ENCODE assay signal across 33 cellular contexts in genomic region chr12:76628745-76629144, GRCh38.
"Had no signal": no experiment of that assay in that cellular context is flagged by ENCODE, and none has a peak within 500 bp of the region (broad histone marks: within the 10 kb centered on the region; RNA-seq: fewer than 3 reads in every experiment).

No MANE protein-coding gene starts in this region.

- H3K27ac ChIP-seq: adrenal gland, ascending aorta, brain microvascular endothelial cell, esophagus squamous epithelium, gastroesophageal sphincter, neural progenitor cell, parathyroid adenoma, psoas muscle, sigmoid colon, thyroid gland, upper lobe of left lung, vagina had no signal

- H3K27me3 ChIP-seq: adrenal gland, ascending aorta, brain microvascular endothelial cell, esophagus squamous epithelium, gastroesophageal sphincter, neural progenitor cell, sigmoid colon, thyroid gland, upper lobe of left lung, vagina had no signal

- H3K36me3 ChIP-seq: adrenal gland, ascending aorta, brain microvascular endothelial cell, esophagus squamous epithelium, gastroesophageal sphincter, neural progenitor cell, sigmoid colon, thyroid gland, upper lobe of left lung, vagina had no signal

- DNase-seq: activated CD4-positive, alpha-beta T cell treated with anti-CD3 and anti-CD28 coated beads for 36 hours; activated CD4-positive, CD25-positive, alpha-beta regulatory T cell; activated CD8-positive, alpha-beta memory T cell treated with anti-CD3 and anti-CD28 coated beads, Interleukin-2, amount 10 ng/mL, durations not matched to agents 7 days and 5 days; activated CD8-positive, alpha-beta T cell treated with anti-CD3 and anti-CD28 coated beads, Interleukin-2, amount 10 ng/mL, durations not matched to agents 7 days and 5 days; activated T-cell treated with anti-CD3 and anti-CD28 coated beads, Interleukin-2, amount 50 U/mL, for 48 hours; adrenal gland; brain microvascular endothelial cell; caudate nucleus; esophagus squamous epithelium; head of caudate nucleus; hippocampal formation; kidney; left colon; midbrain; natural killer cell; occipital lobe; psoas muscle; sigmoid colon; stimulated activated CD4-positive, alpha-beta T cell treated with anti-CD3 and anti-CD28 coated beads, Interleukin-1b, Interleukin-23, amount 100 ng/mL, for 48 hours; stimulated activated CD4-positive, alpha-beta T cell treated with anti-CD3 and anti-CD28 coated beads, Interleukin-4, amount 100 ng/mL, for 4 hours; stimulated activated CD8-positive, alpha-beta memory T cell treated with anti-CD3 and anti-CD28 coated beads, Interleukin-4, amount 100 ng/mL, for 48 hours; stimulated activated naive CD8-positive, alpha-beta T cell treated with anti-CD3 and anti-CD28 coated beads, Interleukin-15, amount 100 ng/mL, for 72 hours; substantia nigra; T-helper 17 cell; T1000; thyroid gland; upper lobe of left lung had no signal

- H3K4me3 ChIP-seq: adrenal gland, ascending aorta, esophagus squamous epithelium, gastroesophageal sphincter, neural progenitor cell, psoas muscle, sigmoid colon, smooth muscle cell, thyroid gland, upper lobe of left lung, vagina had no signal

- H3K9me3 ChIP-seq: adrenal gland, ascending aorta, esophagus squamous epithelium, gastroesophageal sphincter, psoas muscle, sigmoid colon, thyroid gland, upper lobe of left lung, vagina had no signal

- H3K9ac ChIP-seq: neural progenitor cell, parathyroid adenoma had no signal

- H3K4me1 ChIP-seq: adrenal gland, ascending aorta, esophagus squamous epithelium, gastroesophageal sphincter, parathyroid adenoma, psoas muscle, upper lobe of left lung, vagina had no signal

- H3K4me2 ChIP-seq: neural progenitor cell, smooth muscle cell had no signal
